11 cellular contexts compared by ENCODE assay signal in genomic region chr16:6573577-6573976, GRCh38.
DNase-seq lines count a peak whose midpoint lies in the region; ATAC-seq, FAIRE-seq and TF ChIP-seq lines count a peak whose summit lies in the region.
"Had no signal": no experiment of that assay in that cellular context is flagged by ENCODE, and none has a peak within 500 bp of the region (broad histone marks: within the 10 kb centered on the region; RNA-seq: fewer than 3 reads in every experiment).

No MANE protein-coding gene starts in this region.

- no peak for ATAC-seq in activated CD4-positive, alpha-beta T cell treated with anti-CD3 and anti-CD28 coated beads for 36 hours
- ATAC-seq in HepG2 (peak; percentile 86), upper lobe of right lung (peak; percentile 62), T-cell (replicated peaks in 1 of 4) (no peak), GM18909 (IDR thresholded peaks at IDR 0.05; ENCODE audit: poor library complexity, unreplicated experiment) (no peak), GM18517 (IDR thresholded peaks at IDR 0.05; ENCODE audit: unreplicated experiment) (no peak)

- H2AFZ ChIP-seq in HepG2 (ENCODE audit: low read length) = no peak overlapping the region

- TF ChIP-seq POLR2A in HepG2 (IDR thresholded peaks at IDR 0.05; ENCODE audit: insufficient read depth in 1 of 2, low read depth in 2 of 2, low read length in 2 of 2) = no peak

- intact Hi-C loops in activated CD4-positive, alpha-beta T cell treated with anti-CD3 and anti-CD28 coated beads for 36 hours (cut with DNase I, micrococcal nuclease) = no loop called here
- intact Hi-C loops in HepG2 (cut with micrococcal nuclease; ENCODE audit: unreplicated experiment) (no loop called here), upper lobe of right lung (cut with DNase I) (no loop called here)

- H3K4me3 Mint-ChIP-seq in activated CD4-positive, alpha-beta T cell treated with anti-CD3 and anti-CD28 coated beads for 36 hours = no peak overlapping the region
- H3K4me3 Mint-ChIP-seq in activated CD4-positive, alpha-beta T cell treated with anti-CD3 and anti-CD28 coated beads, Interleukin-2, amount 10 ng/mL, durations not matched to agents 7 days and 5 days = no peak overlapping the region
- H3K4me3 Mint-ChIP-seq in T-cell = no peak overlapping the region

- no peaks in the 10 kb centered on the region for H3K27me3 Mint-ChIP-seq in activated CD4-positive, alpha-beta T cell treated with anti-CD3 and anti-CD28 coated beads for 36 hours
- H3K27me3 Mint-ChIP-seq in activated CD4-positive, alpha-beta T cell treated with anti-CD3 and anti-CD28 coated beads, Interleukin-2, amount 10 ng/mL, durations not matched to agents 7 days and 5 days = no peaks in the 10 kb centered on the region
- H3K27me3 Mint-ChIP-seq in T-cell = no peaks in the 10 kb centered on the region

- H3K27me3 ChIP-seq in HepG2 (ENCODE audit: control insufficient read depth in 1 of 2, insufficient read depth in 2 of 2, low read length in 2 of 2) (no peaks in the 10 kb centered on the region), upper lobe of right lung (no peaks in the 10 kb centered on the region)
- H3K27me3 ChIP-seq: esophagus squamous epithelium, right lobe of liver had no signal

- no peak for TF ChIP-seq RAD21 in HepG2 (CRISPR knock-in tag; IDR thresholded peaks at IDR 0.05)

- H3K27ac Mint-ChIP-seq in activated CD4-positive, alpha-beta T cell treated with anti-CD3 and anti-CD28 coated beads for 36 hours = no peak overlapping the region
- no peak overlapping the region for H3K27ac Mint-ChIP-seq in activated CD4-positive, alpha-beta T cell treated with anti-CD3 and anti-CD28 coated beads, Interleukin-2, amount 10 ng/mL, durations not matched to agents 7 days and 5 days
- no peak overlapping the region for H3K27ac Mint-ChIP-seq in T-cell

- POLR2A ChIA-PET in activated CD4-positive, alpha-beta T cell treated with anti-CD3 and anti-CD28 coated beads for 36 hours (lab: Charles Lee) = no interaction called here
- POLR2A ChIA-PET in activated CD4-positive, alpha-beta T cell treated with anti-CD3 and anti-CD28 coated beads, Interleukin-2, amount 10 ng/mL, durations not matched to agents 7 days and 5 days (lab: Charles Lee) = no interaction called here
- POLR2A ChIA-PET in HepG2 (lab: Yijun Ruan, JAX) (no interaction called here), T-cell (lab: Charles Lee) (no interaction called here)

- H3K4me1 ChIP-seq in HepG2 (ENCODE audit: insufficient read depth, low read length) (no peaks in the 10 kb centered on the region), upper lobe of right lung (no peaks in the 10 kb centered on the region)
- H3K4me1 ChIP-seq: esophagus squamous epithelium, right lobe of liver had no signal

- no peak overlapping the region for H3K9ac ChIP-seq in HepG2 (ENCODE audit: insufficient read depth, low read depth, low read length)

- TF ChIP-seq EP300 in HepG2 (IDR thresholded peaks at IDR 0.05; ENCODE audit: low read depth in 2 of 2, low read length in 2 of 2) (no peak), HepG2 (CRISPR knock-in tag; IDR thresholded peaks at IDR 0.05; ENCODE audit: borderline replicate concordance) (no peak)

- in situ Hi-C loops in HepG2 (cut with HindIII; ENCODE audit: extremely low pct_ligation_motif_present, low pct_unique_long_range_greater_than_20kb) = no loop called here

- no peak overlapping the region for H3K27ac ChIP-seq in HepG2 (ENCODE audit: extremely low read length, insufficient read depth, low read length)
- H3K27ac ChIP-seq in upper lobe of right lung = no peak overlapping the region
- H3K27ac ChIP-seq: esophagus squamous epithelium, right lobe of liver had no signal

- TF ChIP-seq CTCF in HepG2 (CRISPR knock-in tag; IDR thresholded peaks at IDR 0.05) (peak; percentile 61), upper lobe of right lung (IDR thresholded peaks at IDR 0.05) (no peak)

- H3K79me2 ChIP-seq in HepG2 (ENCODE audit: insufficient read depth, low read length) = no peaks in the 10 kb centered on the region

- no peaks in the 10 kb centered on the region for H4K20me1 ChIP-seq in HepG2 (ENCODE audit: insufficient read depth, low read length)

- H3K36me3 ChIP-seq in HepG2 (replicated peaks in 1 of 2; ENCODE audit: control insufficient read depth in 1 of 2, insufficient read depth in 2 of 2, low read length in 2 of 2) = no peaks in the 10 kb centered on the region
- no peaks in the 10 kb centered on the region for H3K36me3 ChIP-seq in upper lobe of right lung
- H3K36me3 ChIP-seq: esophagus squamous epithelium, right lobe of liver had no signal

- H3K4me2 ChIP-seq in HepG2 (ENCODE audit: low read depth, low read length) = no peak overlapping the region

- H3K9me3 ChIP-seq in HepG2 (ENCODE audit: low read length) (no peaks in the 10 kb centered on the region), upper lobe of right lung (no peaks in the 10 kb centered on the region)
- H3K9me3 ChIP-seq: esophagus squamous epithelium, right lobe of liver had no signal

- 25% methylated on average over 17 of the region's 22 CpGs for WGBS in HepG2 (ENCODE audit: low lambda C conversion rate)

- no peaks in the 10 kb centered on the region for H3K4me1 Mint-ChIP-seq in activated CD4-positive, alpha-beta T cell treated with anti-CD3 and anti-CD28 coated beads for 36 hours
- H3K4me1 Mint-ChIP-seq in activated CD4-positive, alpha-beta T cell treated with anti-CD3 and anti-CD28 coated beads, Interleukin-2, amount 10 ng/mL, durations not matched to agents 7 days and 5 days = no peaks in the 10 kb centered on the region
- H3K4me1 Mint-ChIP-seq in T-cell = no peaks in the 10 kb centered on the region

- FAIRE-seq in HepG2 (lab: Jason Lieb, UNC) = no peak

- DNase-seq in activated CD4-positive, alpha-beta T cell treated with anti-CD3 and anti-CD28 coated beads for 36 hours = peak; percentile 6
- DNase-seq in activated CD4-positive, alpha-beta T cell treated with anti-CD3 and anti-CD28 coated beads, Interleukin-2, amount 10 ng/mL, durations not matched to agents 7 days and 5 days = no peak
- DNase-seq in SHP77 (lab: John Stamatoyannopoulos, UW) (peak; percentile 36 to 52), HepG2 (ENCODE audit: low spot score) (peak; percentile 2), upper lobe of right lung (peak; percentile 67), T-cell (no peak)
- DNase-seq: esophagus squamous epithelium, kidney glomerular epithelial cell, right lobe of liver had no signal

- H3K4me3 ChIP-seq in HepG2 (replicated peaks in 1 of 3; ENCODE audit: insufficient read depth in 1 of 3, low read depth in 2 of 3, low read length in 3 of 3) = no peak overlapping the region
- H3K4me3 ChIP-seq in upper lobe of right lung = no peak overlapping the region
- H3K4me3 ChIP-seq: esophagus squamous epithelium, right lobe of liver had no signal

- BruUV-seq in HepG2 (replicated peaks; lab: Mats Ljungman, UMichigan) = no TSS peak

- H3K36me3 Mint-ChIP-seq in activated CD4-positive, alpha-beta T cell treated with anti-CD3 and anti-CD28 coated beads for 36 hours (ENCODE audit: low read depth) = no peaks in the 10 kb centered on the region
- H3K36me3 Mint-ChIP-seq in activated CD4-positive, alpha-beta T cell treated with anti-CD3 and anti-CD28 coated beads, Interleukin-2, amount 10 ng/mL, durations not matched to agents 7 days and 5 days (ENCODE audit: low read depth) = no peaks in the 10 kb centered on the region
- H3K36me3 Mint-ChIP-seq in T-cell = no peaks in the 10 kb centered on the region

- CTCF ChIA-PET in activated CD4-positive, alpha-beta T cell treated with anti-CD3 and anti-CD28 coated beads for 36 hours (lab: Charles Lee) = no interaction called here
- CTCF ChIA-PET in activated CD4-positive, alpha-beta T cell treated with anti-CD3 and anti-CD28 coated beads, Interleukin-2, amount 10 ng/mL, durations not matched to agents 7 days and 5 days (lab: Charles Lee) = interaction anchor here (0.6 kb wide), 1 partner anchor 96 kb away, joined by 4 read pairs; no protein-coding TSS in a partner anchor
- CTCF ChIA-PET in HepG2 (lab: Yijun Ruan, JAX; ENCODE audit: low intra/inter-chr PET ratio, low total read pairs) (no interaction called here), T-cell (lab: Charles Lee) (no interaction called here)

- no peaks in the 10 kb centered on the region for H3K9me3 Mint-ChIP-seq in activated CD4-positive, alpha-beta T cell treated with anti-CD3 and anti-CD28 coated beads for 36 hours (ENCODE audit: low read depth)
- H3K9me3 Mint-ChIP-seq in activated CD4-positive, alpha-beta T cell treated with anti-CD3 and anti-CD28 coated beads, Interleukin-2, amount 10 ng/mL, durations not matched to agents 7 days and 5 days = no peaks in the 10 kb centered on the region
- peaks cover 8 to 9% (median 8%) of the 10 kb centered on the region in 3 donors for H3K9me3 Mint-ChIP-seq in T-cell

TF ChIP-seq in HepG2, 621 proteins besides CTCF, POLR2A, EP300 and RAD21:
- TF ChIP-seq ZFP37 (CRISPR knock-in tag; IDR thresholded peaks at IDR 0.05; ENCODE audit: borderline replicate concordance) (no peak), STAG1 (CRISPR knock-in tag; IDR thresholded peaks at IDR 0.05) (peak; percentile 60)

Comparison
In these comparisons a context has a peak if more than half of its experiments do, and no peak if none do; other contexts are left out.
1. DNase-seq: peak in activated CD4-positive, alpha-beta T cell treated with anti-CD3 and anti-CD28 coated beads for 36 hours (single experiment), SHP77 (2 of 2), HepG2 (single experiment) and upper lobe of right lung (single experiment); none in activated CD4-positive, alpha-beta T cell treated with anti-CD3 and anti-CD28 coated beads, Interleukin-2, amount 10 ng/mL, durations not matched to agents 7 days and 5 days (single experiment) and T-cell (0 of 34).
2. ATAC-seq: peak in HepG2 (single experiment) and upper lobe of right lung (single experiment); none in activated CD4-positive, alpha-beta T cell treated with anti-CD3 and anti-CD28 coated beads for 36 hours (single experiment), T-cell (0 of 4), GM18909 (single experiment) and GM18517 (single experiment).